In the genomic region with DNA sequence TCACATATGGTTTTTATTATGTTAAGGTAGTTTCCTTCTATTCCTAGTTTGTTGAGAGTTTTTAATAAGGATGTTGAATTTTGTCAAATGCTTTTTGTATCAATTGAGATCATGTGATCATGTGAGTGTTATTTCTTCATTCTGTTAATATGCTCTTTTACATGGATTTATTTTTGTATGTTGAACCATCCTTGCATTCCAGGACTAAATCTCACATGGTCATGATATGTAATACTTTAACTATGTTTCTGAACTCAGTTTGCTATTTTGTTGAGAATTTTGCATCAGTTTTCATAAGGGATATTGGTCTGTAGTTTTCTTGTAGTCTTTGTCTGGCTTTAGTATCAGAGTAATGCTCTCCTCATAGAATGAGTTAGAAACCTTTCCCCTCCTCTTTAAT, we compare ENCODE assay signal across 29 cellular contexts. TPM values are rescaled to one million over a fixed set of nuclear protein-coding genes. Genes with fewer than 3 reads are reported as not detected.
DNase-seq lines count a peak whose midpoint lies in the region; ATAC-seq, FAIRE-seq and TF ChIP-seq lines count a peak whose summit lies in the region.
"Had no signal": no experiment of that assay in that cellular context is flagged by ENCODE, and none has a peak within 500 bp of the region (broad histone marks: within the 10 kb centered on the region; RNA-seq: fewer than 3 reads in every experiment).

No MANE protein-coding gene starts in this region.

- H3K79me2 ChIP-seq in K562 (ENCODE audit: control insufficient read depth, insufficient read depth, low read length) = no peaks in the 10 kb centered on the region

- intact Hi-C loops in K562 (cut with micrococcal nuclease) = no loop called here

- TF ChIP-seq POLR2A in K562 (conservative IDR thresholded peaks at IDR 0.05) = no peak

- peaks cover 0 to 14% of the 10 kb centered on the region in 2 experiments; a peak in 2 of 5 replicates for H3K27me3 ChIP-seq in K562 (ENCODE audit: control insufficient read depth in 2 of 2, insufficient read depth in 2 of 2, low read length in 2 of 2)
- H3K27me3 ChIP-seq: BE2C, BLaER1 had no signal

- H3K4me1 ChIP-seq in K562 (replicated peaks in 1 of 2; ENCODE audit: control insufficient read depth in 2 of 2, insufficient read depth in 2 of 2, low read length in 2 of 2) = no peaks in the 10 kb centered on the region
- H3K4me1 ChIP-seq: BE2C, BLaER1 had no signal

- DNase-seq in OCI-M1 (lab: John Stamatoyannopoulos, UW) (peak; percentile 1), K562 (ENCODE audit: extremely low read depth in 1 of 4, low spot score in 3 of 4) (no peak), fibroblast of peridontal ligament (ENCODE audit: extremely low read depth) (peak; percentile 2), NCI-H187 (lab: John Stamatoyannopoulos, UW) (no peak)
- no peak for DNase-seq in stimulated activated naive CD8-positive, alpha-beta T cell treated with anti-CD3 and anti-CD28 coated beads, Interleukin-15, Interleukin-2, amounts not matched to agents 100 U/mL and 50 U/mL, for 24 hours
- DNase-seq: 8988T; ACHN; BE2C; C1 segment of cervical spinal cord; CD4-positive, alpha-beta memory T cell; CD4-positive, CD25-positive, alpha-beta regulatory T cell; CD8-positive, alpha-beta memory T cell; COR-L47; DMS 273 treated with DMSO at 0.1 percent for 48 hours; DMS153; DMS53; DMS79; DND-41; GF-D8 had no signal

- FAIRE-seq in K562 (lab: Jason Lieb, UNC) = no peak
- FAIRE-seq: A204.1, G401.6, GM12891, GM19239 had no signal

- no peak overlapping the region for H3K4me2 ChIP-seq in K562 (ENCODE audit: insufficient read depth, low read length)
- H3K4me2 ChIP-seq: BLaER1 had no signal

- H4K20me1 ChIP-seq in K562 (replicated peaks; ENCODE audit: control insufficient read depth, insufficient read depth, low read length) = no peaks in the 10 kb centered on the region

- H3K4me3 ChIP-seq in K562 = no peak overlapping the region
- H3K4me3 ChIP-seq: BLaER1 had no signal

- no peak overlapping the region for H2AFZ ChIP-seq in K562 (ENCODE audit: low read depth, low read length)

- ATAC-seq in K562 (no peak), HG03457 (IDR thresholded peaks at IDR 0.05; ENCODE audit: unreplicated experiment) (no peak)
- ATAC-seq in stimulated activated naive CD8-positive, alpha-beta T cell treated with anti-CD3 and anti-CD28 coated beads, Interleukin-15, Interleukin-2, amounts not matched to agents 100 U/mL and 50 U/mL, for 24 hours = no peak

- H3K27ac ChIP-seq in K562 (ENCODE audit: extremely low read depth, low read depth, low read length) = no peak overlapping the region
- H3K27ac ChIP-seq: BLaER1 had no signal

- H3K9me3 ChIP-seq in K562 (replicated peaks; ENCODE audit: control insufficient read depth, insufficient read depth, low read depth, low read length) = no peaks in the 10 kb centered on the region; the same call in 1 of the 2 replicates
- H3K9me3 ChIP-seq: BE2C had no signal

- no peak for TF ChIP-seq CTCF in K562 (IDR thresholded peaks at IDR 0.05 in 2 of 3, conservative IDR thresholded peaks at IDR 0.05 in 1 of 3; ENCODE audit: insufficient read depth in 2 of 3, low read depth in 1 of 3, low read length in 3 of 3)

- no peak for TF ChIP-seq RAD21 in K562 (CRISPR knock-in tag; conservative IDR thresholded peaks at IDR 0.05 in 1 of 2, IDR thresholded peaks at IDR 0.05 in 1 of 2)

- in situ Hi-C loops in K562 (cut with MboI) = no loop called here

- H3K9me1 ChIP-seq in K562 (ENCODE audit: control insufficient read depth, insufficient read depth, low read length) = no peaks in the 10 kb centered on the region

- no peak overlapping the region for H3K9ac ChIP-seq in K562 (ENCODE audit: insufficient read depth in 1 of 2, low read depth in 2 of 2, low read length in 2 of 2)
- H3K9ac ChIP-seq: BLaER1 had no signal

- TF ChIP-seq EP300 in K562 (IDR thresholded peaks at IDR 0.05; ENCODE audit: low read length) = no peak

- CTCF ChIA-PET in K562 (lab: Yijun Ruan, JAX; ENCODE audit: low intra/inter-chr PET ratio) = no interaction called here

- POLR2A ChIA-PET in K562 (lab: Yijun Ruan, JAX) = interaction anchor here (0.6 kb wide), 1 partner anchor 306 kb away, joined by 3 read pairs; no protein-coding TSS in a partner anchor

- no peaks in the 10 kb centered on the region for H3K36me3 ChIP-seq in K562 (ENCODE audit: control insufficient read depth, insufficient read depth, low read length)
- H3K36me3 ChIP-seq: BE2C had no signal

- no TSS peak for BruUV-seq in K562 (replicated peaks; lab: Mats Ljungman, UMichigan)

TF ChIP-seq in K562, 482 proteins besides CTCF, POLR2A, EP300 and RAD21:
- TF ChIP-seq POLR2B (IDR thresholded peaks at IDR 0.05; ENCODE audit: low read depth, partially characterized antibody) = no peak
- TF ChIP-seq ZNF324 (CRISPR knock-in tag; IDR thresholded peaks at IDR 0.05) = peak; percentile 92
- TF ChIP-seq, protein P1, sequence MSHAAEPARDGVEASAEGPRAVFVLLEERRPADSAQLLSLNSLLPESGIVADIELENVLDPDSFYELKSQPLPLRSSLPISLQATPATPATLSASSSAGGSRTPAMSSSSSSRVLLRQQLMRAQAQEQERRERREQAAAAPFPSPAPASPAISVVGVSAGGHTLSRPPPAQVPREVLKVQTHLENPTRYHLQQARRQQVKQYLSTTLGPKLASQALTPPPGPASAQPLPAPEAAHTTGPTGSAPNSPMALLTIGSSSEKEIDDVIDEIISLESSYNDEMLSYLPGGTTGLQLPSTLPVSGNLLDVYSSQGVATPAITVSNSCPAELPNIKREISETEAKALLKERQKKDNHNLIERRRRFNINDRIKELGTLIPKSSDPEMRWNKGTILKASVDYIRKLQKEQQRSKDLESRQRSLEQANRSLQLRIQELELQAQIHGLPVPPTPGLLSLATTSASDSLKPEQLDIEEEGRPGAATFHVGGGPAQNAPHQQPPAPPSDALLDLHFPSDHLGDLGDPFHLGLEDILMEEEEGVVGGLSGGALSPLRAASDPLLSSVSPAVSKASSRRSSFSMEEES (CRISPR knock-in tag; IDR thresholded peaks at IDR 0.05) = peak; percentile 63; the same call in 1 of the 2 replicates

RNA-seq across cellular contexts. Expression of a gene that starts 43.2 kb away (rescaled TPM):
- not detected in 2 replicates for total RNA-seq in K562 (2011; cell fraction: chromatin; rRNA removed; ENCODE audit: low replicate concordance)
- not detected in 2 replicates for total RNA-seq in K562 (2011; cell fraction: nucleolus; rRNA removed)
- total RNA-seq in K562 (2011; cell fraction: nucleoplasm; rRNA removed) = not detected in 2 replicates
- total RNA-seq in K562 (2014; rRNA removed) (not detected in 2 replicates), K562 (2014; rRNA removed; fragmentation: Illumina TruSeq; extraction: Trizol) (not detected in 2 replicates), K562 (2015; rRNA removed; fragmentation: Illumina TruSeq; extraction: Trizol) (not detected in 2 replicates), K562 (2021) (0.44 and 0.45 TPM in 2 replicates)
- polyA plus RNA-seq in K562 (2011; rRNA removed) (not detected in 2 replicates), K562 (2014; fragmentation: Illumina TruSeq; extraction: Trizol) (not detected in 2 replicates), K562 (2014; fragmentation: Nextera tagmentation; extraction: Ambion mirVana) (not detected), K562 (2014; rRNA removed) (not detected in 2 replicates)
- 0.01 and 0.06 TPM in 2 replicates for polyA plus RNA-seq in K562 (2011; cell fraction: cytosol; rRNA removed)
- polyA plus RNA-seq in K562 (2011; cell fraction: nucleus; rRNA removed) = not detected in 2 replicates
- polyA plus RNA-seq in K562 (2012) = not detected in 2 replicates
- polyA minus RNA-seq in K562 (2011; rRNA and poly(A)+ RNA removed) = not detected in 2 replicates
- polyA minus RNA-seq in K562 (2011; cell fraction: cytosol; rRNA and poly(A)+ RNA removed) = not detected in 2 replicates
- 0.13 TPM in 1 of 2 replicates, not detected in the other for polyA minus RNA-seq in K562 (2011; cell fraction: nucleus; rRNA and poly(A)+ RNA removed)
- total RNA-seq: A673, Daoy had no signal
- polyA plus RNA-seq: AG04450 had no signal

RNA-seq across cellular contexts. Expression of a gene that starts 43.7 kb away (rescaled TPM):
- total RNA-seq in K562 (2011; cell fraction: chromatin; rRNA removed; ENCODE audit: low replicate concordance) = not detected in 2 replicates
- not detected in 2 replicates for total RNA-seq in K562 (2011; cell fraction: nucleolus; rRNA removed)
- not detected in 2 replicates for total RNA-seq in K562 (2011; cell fraction: nucleoplasm; rRNA removed)
- total RNA-seq in K562 (2014; rRNA removed) (not detected in 2 replicates), K562 (2014; rRNA removed; fragmentation: Illumina TruSeq; extraction: Trizol) (not detected in 2 replicates), K562 (2015; rRNA removed; fragmentation: Illumina TruSeq; extraction: Trizol) (not detected in 2 replicates), K562 (2021) (not detected in 2 replicates)
- polyA plus RNA-seq in K562 (2011; rRNA removed) (not detected in 2 replicates), K562 (2014; fragmentation: Illumina TruSeq; extraction: Trizol) (not detected in 2 replicates), K562 (2014; fragmentation: Nextera tagmentation; extraction: Ambion mirVana) (not detected), K562 (2014; rRNA removed) (not detected in 2 replicates)
- polyA plus RNA-seq in K562 (2011; cell fraction: cytosol; rRNA removed) = not detected in 2 replicates
- not detected in 2 replicates for polyA plus RNA-seq in K562 (2011; cell fraction: nucleus; rRNA removed)
- 0.03 TPM in 1 of 2 replicates, not detected in the other for polyA plus RNA-seq in K562 (2012)
- polyA minus RNA-seq in K562 (2011; rRNA and poly(A)+ RNA removed) = not detected in 2 replicates
- not detected in 2 replicates for polyA minus RNA-seq in K562 (2011; cell fraction: cytosol; rRNA and poly(A)+ RNA removed)
- polyA minus RNA-seq in K562 (2011; cell fraction: nucleus; rRNA and poly(A)+ RNA removed) = not detected in 2 replicates
- total RNA-seq: A673; CD8-positive, alpha-beta memory T cell had no signal
- polyA plus RNA-seq: AG04450; CD14-positive monocyte; CD4-positive, alpha-beta memory T cell; CD4-positive, CD25-positive, alpha-beta regulatory T cell; CD8-positive, alpha-beta memory T cell had no signal

Comparison
In these comparisons a context has a peak if more than half of its experiments do, and no peak if none do; other contexts are left out.
1. DNase-seq: peak in OCI-M1 (single experiment) and fibroblast of peridontal ligament (single experiment); none in K562 (0 of 4), NCI-H187 (0 of 2) and stimulated activated naive CD8-positive, alpha-beta T cell treated with anti-CD3 and anti-CD28 coated beads, Interleukin-15, Interleukin-2, amounts not matched to agents 100 U/mL and 50 U/mL, for 24 hours (single experiment).